8 cellular contexts compared by ENCODE assay signal in genomic region chr4:165208322-165208652, GRCh38. TPM values are rescaled to one million over a fixed set of nuclear protein-coding genes. Genes with fewer than 3 reads are reported as not detected.
DNase-seq lines count a peak whose midpoint lies in the region; ATAC-seq, FAIRE-seq and TF ChIP-seq lines count a peak whose summit lies in the region.

No MANE protein-coding gene starts in this region.

- H3K9me1 ChIP-seq in K562 (ENCODE audit: control insufficient read depth, insufficient read depth, low read length): no peaks in the 10 kb centered on the region

- no peak for FAIRE-seq in K562 (lab: Jason Lieb, UNC)

- 17% methylated on average over 10 of the region's 10 CpGs for WGBS in K562 (ENCODE audit: insufficient coverage, low coverage, missing lambda C conversion rate)

- peak overlapping the region; percentile 87 for H3K4me3 Mint-ChIP-seq in memory B cell

- H3K9me3 Mint-ChIP-seq in memory B cell: no peaks in the 10 kb centered on the region

- no TSS peak for BruUV-seq in K562 (replicated peaks; lab: Mats Ljungman, UMichigan)

- peaks cover 36% of the 10 kb centered on the region for H3K4me1 ChIP-seq in left ventricle myocardium inferior
- peaks cover 17 to 19% of the 10 kb centered on the region in 2 experiments for H3K4me1 ChIP-seq in K562 (replicated peaks in 1 of 2; ENCODE audit: control insufficient read depth in 2 of 2, insufficient read depth in 2 of 2, low read length in 2 of 2)
- H3K4me1 ChIP-seq in vagina: peaks cover 20% of the 10 kb centered on the region

- H2AFZ ChIP-seq in K562 (ENCODE audit: low read depth, low read length): peak overlapping the region; percentile 80; the same call in 1 of the 2 replicates

- no peak for DNase-seq in left ventricle myocardium inferior
- DNase-seq in cardiac septum (ENCODE audit: low spot score): no peak
- no peak for DNase-seq in K562 (ENCODE audit: extremely low read depth in 1 of 4, low spot score in 3 of 4)
- no peak for DNase-seq in memory B cell (ENCODE audit: low spot score in 2 of 2)
- DNase-seq in vagina (ENCODE audit: extremely low spot score in 2 of 2): no peak
- no peak for DNase-seq in stimulated activated CD4-positive, alpha-beta T cell treated with anti-CD3 and anti-CD28 coated beads, Interleukin-4, amount 100 ng/mL, for 24 hours
- DNase-seq in activated gamma-delta T cell treated with Interleukin-2 at 50 U/mL for 16 hours: no peak

- peak overlapping the region; percentile 85 for H3K27ac Mint-ChIP-seq in memory B cell

- peak overlapping the region; percentile 70 to 94; a peak in 3 of 4 replicates for H3K9ac ChIP-seq in K562 (ENCODE audit: insufficient read depth in 1 of 2, low read depth in 2 of 2, low read length in 2 of 2)

- no peak for TF ChIP-seq CTCF in left ventricle myocardium inferior (IDR thresholded peaks at IDR 0.05; ENCODE audit: borderline replicate concordance)
- no peak for TF ChIP-seq CTCF in K562 (IDR thresholded peaks at IDR 0.05 in 2 of 3, conservative IDR thresholded peaks at IDR 0.05 in 1 of 3; ENCODE audit: insufficient read depth in 2 of 3, low read depth in 1 of 3, low read length in 3 of 3)
- TF ChIP-seq CTCF in vagina (IDR thresholded peaks at IDR 0.05): no peak

- H3K4me3 ChIP-seq in left ventricle myocardium inferior (peak overlapping the region; percentile 79), K562 (peak overlapping the region; percentile 73), vagina (peak overlapping the region; percentile 78 to 94)

- H3K27me3 ChIP-seq in left ventricle myocardium inferior (ENCODE audit: low read depth) (no peaks in the 10 kb centered on the region), K562 (ENCODE audit: control insufficient read depth in 2 of 2, insufficient read depth in 2 of 2, low read length in 2 of 2) (peaks cover 0 to 7% of the 10 kb centered on the region in 2 experiments; a peak in 3 of 5 replicates), vagina (no peaks in the 10 kb centered on the region)

- H3K36me3 ChIP-seq in left ventricle myocardium inferior (no peaks in the 10 kb centered on the region), K562 (ENCODE audit: control insufficient read depth, insufficient read depth, low read length) (no peaks in the 10 kb centered on the region), vagina (no peaks in the 10 kb centered on the region)

- H3K27ac ChIP-seq in left ventricle myocardium inferior (replicated peaks) (peak overlapping the region; percentile 92), K562 (ENCODE audit: extremely low read depth, low read depth, low read length) (no peak overlapping the region), vagina (no peak overlapping the region)

- POLR2A ChIA-PET in K562 (lab: Yijun Ruan, JAX): interaction anchor here (0.6 to 0.9 kb wide), 3 partner anchors 26 to 135 kb away, joined by 3 to 4 read pairs (median 4); no protein-coding TSS in a partner anchor

- TF ChIP-seq EP300 in K562 (IDR thresholded peaks at IDR 0.05; ENCODE audit: low read length): no peak

- no peak for TF ChIP-seq POLR2A in K562 (conservative IDR thresholded peaks at IDR 0.05)
- no peak for TF ChIP-seq POLR2A in vagina (IDR thresholded peaks at IDR 0.05)

- H3K36me3 Mint-ChIP-seq in memory B cell: no peaks in the 10 kb centered on the region

- no peak for ATAC-seq in K562
- no peak for ATAC-seq in memory B cell (ENCODE audit: low read depth)
- ATAC-seq in HG03439 (IDR thresholded peaks at IDR 0.05; ENCODE audit: unreplicated experiment): no peak

- TF ChIP-seq RAD21 in K562 (CRISPR knock-in tag; conservative IDR thresholded peaks at IDR 0.05 in 1 of 2, IDR thresholded peaks at IDR 0.05 in 1 of 2): no peak

- H4K20me1 ChIP-seq in K562 (replicated peaks; ENCODE audit: control insufficient read depth, insufficient read depth, low read length): 0 out of 2 replicates have a peak, but pooled peaks cover 4% of the 10 kb centered on the region

- CTCF ChIA-PET in K562 (lab: Yijun Ruan, JAX; ENCODE audit: low intra/inter-chr PET ratio): no interaction called here

- H3K4me2 ChIP-seq in K562 (ENCODE audit: insufficient read depth, low read length): peak overlapping the region; percentile 77

- intact Hi-C loops in left ventricle myocardium inferior (cut with micrococcal nuclease) (loop anchor here (10.0 kb wide), 1 partner anchor 117 kb away; the partner anchor contains the start of gene MSMO1), cardiac septum (cut with DNase I) (loop anchor here (1.0 to 5.0 kb wide), 2 partner anchors 96 to 119 kb away; partner anchors contain the start of genes MSMO1 and TMEM192), K562 (cut with micrococcal nuclease) (loop anchor here (2.0 to 10.0 kb wide), 2 partner anchors 119 to 257 kb away; partner anchors contain the start of gene MSMO1), vagina (cut with DNase I) (loop anchor here (10.0 kb wide), 1 partner anchor 117 kb away; the partner anchor contains the start of gene MSMO1)

- H3K9me3 ChIP-seq in left ventricle myocardium inferior (replicated peaks): no peaks in the 10 kb centered on the region
- no peaks in the 10 kb centered on the region for H3K9me3 ChIP-seq in K562 (replicated peaks; ENCODE audit: control insufficient read depth, insufficient read depth, low read depth, low read length)
- H3K9me3 ChIP-seq in vagina: no peaks in the 10 kb centered on the region

- H3K4me1 Mint-ChIP-seq in memory B cell: peaks cover 36% of the 10 kb centered on the region

- in situ Hi-C loops in K562 (cut with MboI): loop anchor here (5.0 kb wide), 1 partner anchor 119 kb away; the partner anchor contains the start of gene MSMO1

- H3K27me3 Mint-ChIP-seq in memory B cell: no peaks in the 10 kb centered on the region

- H3K79me2 ChIP-seq in K562 (ENCODE audit: control insufficient read depth, insufficient read depth, low read length): peaks cover 17% of the 10 kb centered on the region; the same call in 2 of the 3 replicates

TF ChIP-seq in K562, 482 proteins besides CTCF, POLR2A, EP300 and RAD21:
- TF ChIP-seq CBX2 (IDR thresholded peaks at IDR 0.05; ENCODE audit: insufficient read depth, low read length, poor library complexity, severe bottlenecking) (peak; percentile 77), ZFP36 (IDR thresholded peaks at IDR 0.05; ENCODE audit: low read depth, low read length, partially characterized antibody) (peak; percentile 8), ARID3A (IDR thresholded peaks at IDR 0.05; ENCODE audit: borderline replicate concordance, low read depth, low read length) (no peak), EHMT2 (IDR thresholded peaks at IDR 0.05) (no peak), RNF2 (IDR thresholded peaks at IDR 0.05) (0 out of 2 replicates have a peak, but pooled peaks have one; percentile 14), CBX8 (IDR thresholded peaks at IDR 0.05; ENCODE audit: borderline replicate concordance, extremely low read depth, low read depth, low read length, poor library complexity, severe bottlenecking) (peak; percentile 99)

RNA-seq across cellular contexts. Expression of gene KLHL2, which starts 0.9 kb away (rescaled TPM):
- total RNA-seq in left ventricle myocardium inferior (8.4 TPM), cardiac septum (13.1 TPM), K562 (2014; rRNA removed) (6.4 and 7.0 TPM in 2 replicates), K562 (2014; rRNA removed; fragmentation: Illumina TruSeq; extraction: Trizol) (6.4 and 7.5 TPM in 2 replicates), K562 (2015; rRNA removed; fragmentation: Illumina TruSeq; extraction: Trizol) (5.9 and 6.1 TPM in 2 replicates), K562 (2021) (4.9 and 5.5 TPM in 2 replicates), vagina (29.5 TPM)
- 6.5 and 17.9 TPM in 2 replicates for total RNA-seq in K562 (2011; cell fraction: chromatin; rRNA removed; ENCODE audit: low replicate concordance)
- total RNA-seq in K562 (2011; cell fraction: nucleolus; rRNA removed): 2.9 and 3.3 TPM in 2 replicates
- total RNA-seq in K562 (2011; cell fraction: nucleoplasm; rRNA removed): 4.8 and 5.3 TPM in 2 replicates
- polyA plus RNA-seq in K562 (2011; rRNA removed) (9.8 and 11.3 TPM in 2 replicates), K562 (2014; fragmentation: Illumina TruSeq; extraction: Trizol) (4.8 and 5.6 TPM in 2 replicates), K562 (2014; fragmentation: Nextera tagmentation; extraction: Ambion mirVana) (1 to 10 TPM; 2.5 to 3.5 TPM), K562 (2014; rRNA removed) (7.9 and 8.2 TPM in 2 replicates)
- polyA plus RNA-seq in K562 (2011; cell fraction: cytosol; rRNA removed): 2.4 and 6.1 TPM in 2 replicates
- 7.4 and 11.0 TPM in 2 replicates for polyA plus RNA-seq in K562 (2011; cell fraction: nucleus; rRNA removed)
- polyA plus RNA-seq in K562 (2012): 5.9 and 7.4 TPM in 2 replicates
- 17.1 and 19.6 TPM in 2 replicates for polyA minus RNA-seq in K562 (2011; rRNA and poly(A)+ RNA removed)
- polyA minus RNA-seq in K562 (2011; cell fraction: cytosol; rRNA and poly(A)+ RNA removed): 3.5 and 6.9 TPM in 2 replicates
- polyA minus RNA-seq in K562 (2011; cell fraction: nucleus; rRNA and poly(A)+ RNA removed): 5.8 and 9.0 TPM in 2 replicates
